ENCODE assay signal across 12 cellular contexts in genomic region chr1:196951711-196952394, GRCh38. TPM values are rescaled to one million over a fixed set of nuclear protein-coding genes. Genes with fewer than 3 reads are reported as not detected.
DNase-seq lines count a peak whose midpoint lies in the region; ATAC-seq and TF ChIP-seq lines count a peak whose summit lies in the region.
"Had no signal": no experiment of that assay in that cellular context is flagged by ENCODE, and none has a peak within 500 bp of the region (broad histone marks: within the 10 kb centered on the region; RNA-seq: fewer than 3 reads in every experiment).

No MANE protein-coding gene starts in this region.

- H3K27me3 ChIP-seq in ovary: no peaks in the 10 kb centered on the region

- no peaks in the 10 kb centered on the region for H3K9me3 ChIP-seq in ovary

- H3K4me1 ChIP-seq in ovary (ENCODE audit: insufficient read depth): no peaks in the 10 kb centered on the region

- no peak overlapping the region for H3K27ac ChIP-seq in ovary

- WGBS in ovary, 3 donors: 68 to 71% (median 69%) methylated on average over 2 of the region's 2 CpGs

- ATAC-seq in GM18508 (IDR thresholded peaks at IDR 0.05; ENCODE audit: insufficient read depth, unreplicated experiment) (peak; percentile 81), GM21526 (IDR thresholded peaks at IDR 0.05; ENCODE audit: low FRiP score, unreplicated experiment) (peak; percentile 91), HG03060 (IDR thresholded peaks at IDR 0.05; ENCODE audit: low read depth, unreplicated experiment) (peak; percentile 76), SK-N-SH treated with all-trans-retinoic acid at 6 μM for 48 hours (peak; percentile 71)
- ATAC-seq: activated CD8-positive, alpha-beta T cell treated with anti-CD3 and anti-CD28 coated beads, Interleukin-2, amount 10 ng/mL, durations not matched to agents 7 days and 5 days had no signal

- TF ChIP-seq POLR2A in ovary (IDR thresholded peaks at IDR 0.05): no peak

- intact Hi-C loops in ovary (cut with DNase I): no loop called here

- TF ChIP-seq EP300 in ovary (IDR thresholded peaks at IDR 0.05): no peak

- no peak for DNase-seq in stimulated activated CD4-positive, alpha-beta T cell treated with anti-CD3 and anti-CD28 coated beads, Interleukin-1b, Interleukin-23, amount 100 ng/mL, for 48 hours
- DNase-seq in ovary: no peak
- DNase-seq in NCI-H2171 (lab: John Stamatoyannopoulos, UW): no peak
- no peak for DNase-seq in ecto neural progenitor cell (ENCODE audit: low spot score)
- DNase-seq: activated CD8-positive, alpha-beta T cell treated with anti-CD3 and anti-CD28 coated beads, Interleukin-2, amount 10 ng/mL, durations not matched to agents 7 days and 5 days; CD4-positive, alpha-beta T cell had no signal

- H3K4me3 ChIP-seq in ovary: no peak overlapping the region

- no peak for TF ChIP-seq CTCF in ovary (IDR thresholded peaks at IDR 0.05)

- H3K36me3 ChIP-seq in ovary: no peaks in the 10 kb centered on the region

TF ChIP-seq in SK-N-SH treated with all-trans-retinoic acid at 6 μM for 48 hours, 23 proteins besides CTCF, POLR2A, EP300 and RAD21:
- TF ChIP-seq OSR1 (CRISPR knock-in tag; IDR thresholded peaks at IDR 0.05): no peak
- TF ChIP-seq CSRNP3 (CRISPR knock-in tag; IDR thresholded peaks at IDR 0.05): no peak
- no peak for TF ChIP-seq PATZ1 (CRISPR knock-in tag; IDR thresholded peaks at IDR 0.05; ENCODE audit: borderline replicate concordance)
- TF ChIP-seq GLIS3 (CRISPR knock-in tag; IDR thresholded peaks at IDR 0.05): no peak
- TF ChIP-seq TSHZ2 (CRISPR knock-in tag; IDR thresholded peaks at IDR 0.05): no peak
- no peak for TF ChIP-seq ZNF565 (CRISPR knock-in tag; conservative IDR thresholded peaks at IDR 0.05; ENCODE audit: low read depth)
- TF ChIP-seq POU6F1 (CRISPR knock-in tag; IDR thresholded peaks at IDR 0.05; ENCODE audit: borderline replicate concordance, low read depth): no peak
- no peak for TF ChIP-seq ZNF70 (CRISPR knock-in tag; IDR thresholded peaks at IDR 0.05)
- TF ChIP-seq TCF4 (CRISPR knock-in tag; IDR thresholded peaks at IDR 0.05; ENCODE audit: borderline replicate concordance): no peak
- TF ChIP-seq ZFP30 (CRISPR knock-in tag; IDR thresholded peaks at IDR 0.05): no peak
- no peak for TF ChIP-seq PPARA (CRISPR knock-in tag; IDR thresholded peaks at IDR 0.05; ENCODE audit: borderline replicate concordance)
- TF ChIP-seq ESRRG (CRISPR knock-in tag; IDR thresholded peaks at IDR 0.05): no peak
- TF ChIP-seq ARNTL (CRISPR knock-in tag; IDR thresholded peaks at IDR 0.05; ENCODE audit: borderline replicate concordance, low read depth): no peak
- TF ChIP-seq ISL1 (CRISPR knock-in tag; IDR thresholded peaks at IDR 0.05): no peak
- no peak for TF ChIP-seq BACH2 (CRISPR knock-in tag; IDR thresholded peaks at IDR 0.05; ENCODE audit: borderline replicate concordance)
- TF ChIP-seq TOX (CRISPR knock-in tag; IDR thresholded peaks at IDR 0.05; ENCODE audit: borderline replicate concordance): no peak
- TF ChIP-seq SNAI2 (CRISPR knock-in tag; IDR thresholded peaks at IDR 0.05): no peak

RNA-seq across cellular contexts. Expression of gene CFHR2, which starts 8.3 kb away (rescaled TPM):
- total RNA-seq in ovary: under 1 TPM in 1 of 7 donors, not detected in 6; 0.38 TPM
- polyA plus RNA-seq in ovary: under 1 TPM in 1 of 2 donors, not detected in 1; 0.25 TPM
- total RNA-seq: activated CD8-positive, alpha-beta T cell treated with anti-CD3 and anti-CD28 coated beads, Interleukin-2, amount 10 ng/mL, durations not matched to agents 7 days and 5 days; CD4-positive, alpha-beta T cell; mononuclear cell; NCI-H460 had no signal

RNA-seq across cellular contexts. Expression of gene CFHR5, which starts 25.5 kb away (rescaled TPM):
- not detected for total RNA-seq in ovary
- under 1 TPM in 1 of 2 donors, not detected in 1; 0.10 TPM for polyA plus RNA-seq in ovary
- total RNA-seq: activated CD8-positive, alpha-beta T cell treated with anti-CD3 and anti-CD28 coated beads, Interleukin-2, amount 10 ng/mL, durations not matched to agents 7 days and 5 days; CD4-positive, alpha-beta T cell; mononuclear cell; NCI-H460 had no signal
